In the genomic region with DNA sequence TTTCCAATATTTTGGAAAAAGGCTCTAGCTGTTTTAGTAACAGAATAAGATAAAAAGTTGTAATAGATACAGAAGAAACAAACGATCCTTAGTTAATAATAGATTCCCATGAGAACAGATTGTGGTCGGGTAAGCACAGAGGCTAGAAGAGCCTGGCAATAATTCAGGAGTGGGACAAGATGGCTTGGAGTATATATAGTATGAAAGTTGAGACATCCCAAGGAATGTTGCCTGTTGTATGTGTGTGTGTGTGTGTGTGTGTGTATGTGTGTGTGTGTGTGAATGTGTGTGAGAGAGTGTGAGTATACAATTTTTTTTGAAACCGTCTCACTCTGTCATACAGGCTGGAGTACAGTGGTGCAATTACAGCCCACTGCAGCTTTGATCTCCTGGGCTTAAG, we compare ENCODE assay signal across 18 cellular contexts.
"Had no signal": no experiment of that assay in that cellular context is flagged by ENCODE, and none has a peak within 500 bp of the region (broad histone marks: within the 10 kb centered on the region; RNA-seq: fewer than 3 reads in every experiment).

No MANE protein-coding gene starts in this region.

- H3K36me3 ChIP-seq: ascending aorta, esophagus squamous epithelium, gastroesophageal sphincter, heart left ventricle, neutrophil, sigmoid colon, thoracic aorta, upper lobe of left lung had no signal

- H3K9ac ChIP-seq: parathyroid adenoma had no signal

- H3K27me3 ChIP-seq: ascending aorta, esophagus squamous epithelium, gastroesophageal sphincter, heart left ventricle, neutrophil, sigmoid colon, upper lobe of left lung had no signal

- H3K4me1 ChIP-seq: gastroesophageal sphincter, sigmoid colon, upper lobe of left lung had no signal

- H3K27ac ChIP-seq: ascending aorta, esophagus squamous epithelium, gastroesophageal sphincter, heart left ventricle, neutrophil, parathyroid adenoma, sigmoid colon, thoracic aorta, upper lobe of left lung had no signal

- ATAC-seq: effector memory CD8-positive, alpha-beta T cell; gastroesophageal sphincter; natural killer cell; stimulated activated naive CD8-positive, alpha-beta T cell treated with anti-CD3 and anti-CD28 coated beads, Interleukin-15, amount 100 ng/mL, for 72 hours had no signal

- H3K9me3 ChIP-seq: ascending aorta, esophagus squamous epithelium, gastroesophageal sphincter, heart left ventricle, neutrophil, sigmoid colon, thoracic aorta, upper lobe of left lung had no signal

- DNase-seq: activated CD4-positive, alpha-beta T cell treated with anti-CD3 and anti-CD28 coated beads, Interleukin-2, amount 50 U/mL, for 4 hours; activated gamma-delta T cell; dermis blood vessel endothelial cell; effector memory CD8-positive, alpha-beta T cell; esophagus squamous epithelium; heart left ventricle; mesendoderm; natural killer cell; sigmoid colon; stimulated activated CD4-positive, alpha-beta T cell treated with anti-CD3 and anti-CD28 coated beads, Interleukin-12 subunit alpha, Interleukin-12 subunit beta, amount 100 ng/mL, for 4 hours; stimulated activated CD4-positive, alpha-beta T cell treated with anti-CD3 and anti-CD28 coated beads, Interleukin-1b, Interleukin-23, amount 100 ng/mL, for 48 hours; stimulated activated naive CD8-positive, alpha-beta T cell treated with anti-CD3 and anti-CD28 coated beads, Interleukin-15, amount 100 ng/mL, for 72 hours; upper lobe of left lung had no signal

- H2AFZ ChIP-seq: parathyroid adenoma had no signal

- H3K4me3 ChIP-seq: ascending aorta, esophagus squamous epithelium, gastroesophageal sphincter, heart left ventricle, sigmoid colon, thoracic aorta, upper lobe of left lung had no signal
